8 cellular contexts compared by ENCODE assay signal in the genomic region with DNA sequence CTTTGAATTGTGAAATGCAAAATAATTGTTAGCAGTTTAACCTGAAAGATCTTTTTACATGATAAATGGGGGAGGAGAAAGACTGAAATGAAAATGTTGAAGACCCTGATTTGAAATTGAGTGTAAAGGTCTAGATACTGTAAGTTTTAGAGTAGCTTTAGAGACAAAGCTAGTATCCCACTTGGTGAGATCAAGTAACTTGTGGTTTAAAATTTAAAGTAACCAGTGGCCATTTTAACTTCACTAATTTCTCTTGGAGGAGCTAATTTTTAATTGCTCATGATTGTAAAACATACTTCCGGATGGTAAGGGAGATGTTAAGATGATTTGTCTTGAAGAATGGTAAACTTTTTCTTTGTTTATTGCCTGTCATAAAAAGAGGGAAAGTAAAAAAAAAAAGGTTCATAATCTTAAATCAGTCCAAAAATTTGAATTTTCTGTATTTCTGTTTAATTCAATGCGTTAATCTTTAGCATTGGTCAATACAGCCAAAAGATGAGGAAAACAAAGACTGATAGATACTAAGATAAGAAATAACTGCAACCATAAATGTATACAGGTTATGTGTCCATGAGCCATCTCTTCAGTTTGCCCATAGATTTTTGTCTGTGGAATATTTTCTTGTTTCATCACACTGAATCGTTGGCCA. TPM values are rescaled to one million over a fixed set of nuclear protein-coding genes. Genes with fewer than 3 reads are reported as not detected.
DNase-seq lines count a peak whose midpoint lies in the region; ATAC-seq, FAIRE-seq and TF ChIP-seq lines count a peak whose summit lies in the region.

No MANE protein-coding gene starts in this region.

- no peaks in the 10 kb centered on the region for H4K20me1 ChIP-seq in K562 (replicated peaks; ENCODE audit: control insufficient read depth, insufficient read depth, low read length)

- H3K27me3 ChIP-seq in K562 (ENCODE audit: control insufficient read depth in 2 of 2, insufficient read depth in 2 of 2, low read length in 2 of 2) (no peaks in the 10 kb centered on the region), vagina (no peaks in the 10 kb centered on the region)

- no peak for FAIRE-seq in K562 (lab: Jason Lieb, UNC)

- no peak for TF ChIP-seq EP300 in K562 (IDR thresholded peaks at IDR 0.05; ENCODE audit: low read length)

- TF ChIP-seq CTCF in K562 (IDR thresholded peaks at IDR 0.05 in 2 of 3, conservative IDR thresholded peaks at IDR 0.05 in 1 of 3; ENCODE audit: insufficient read depth in 2 of 3, low read depth in 1 of 3, low read length in 3 of 3) (no peak), vagina (IDR thresholded peaks at IDR 0.05) (no peak)

- H3K4me1 ChIP-seq in K562 (replicated peaks in 1 of 2; ENCODE audit: control insufficient read depth in 2 of 2, insufficient read depth in 2 of 2, low read length in 2 of 2) (peaks cover 0 to 19% of the 10 kb centered on the region in 2 experiments; a peak in 3 of 5 replicates), vagina (peaks cover 56% of the 10 kb centered on the region)

- BruUV-seq in K562 (replicated peaks; lab: Mats Ljungman, UMichigan), result no TSS peak

- intact Hi-C loops in K562 (cut with micrococcal nuclease) (no loop called here), vagina (cut with DNase I) (no loop called here)

- peaks cover 22% of the 10 kb centered on the region for H3K4me1 Mint-ChIP-seq in memory B cell

- peak overlapping the region; percentile 94 for H3K27ac ChIP-seq in KOPT-K1 (ENCODE audit: low read depth, low read length, poor library complexity, severe bottlenecking)
- peak overlapping the region; percentile 86; the same call in 2 of the 3 replicates for H3K27ac ChIP-seq in K562 (ENCODE audit: extremely low read depth, low read depth, low read length)
- peak overlapping the region; percentile 100 for H3K27ac ChIP-seq in vagina

- H3K9me3 ChIP-seq in KOPT-K1 (ENCODE audit: insufficient read depth, low read length, poor library complexity, severe bottlenecking), result no peaks in the 10 kb centered on the region
- no peaks in the 10 kb centered on the region for H3K9me3 ChIP-seq in K562 (replicated peaks; ENCODE audit: control insufficient read depth, insufficient read depth, low read depth, low read length)
- H3K9me3 ChIP-seq in vagina, result no peaks in the 10 kb centered on the region

- DNase-seq in CD1c-positive myeloid dendritic cell (ENCODE audit: extremely low spot score), result peak; percentile 54
- no peak for DNase-seq in K562 (ENCODE audit: extremely low read depth in 1 of 4, low spot score in 3 of 4)
- DNase-seq in memory B cell (ENCODE audit: low spot score in 2 of 2), result no peak
- no peak for DNase-seq in vagina (ENCODE audit: extremely low spot score in 2 of 2)

- peaks cover 17% of the 10 kb centered on the region for H3K36me3 Mint-ChIP-seq in memory B cell

- peak overlapping the region; percentile 87 for H3K4me2 ChIP-seq in K562 (ENCODE audit: insufficient read depth, low read length)

- H3K27me3 Mint-ChIP-seq in memory B cell, result no peaks in the 10 kb centered on the region

- WGBS in K562 (ENCODE audit: insufficient coverage, low coverage, missing lambda C conversion rate), result 3% methylated on average over 3 of the region's 3 CpGs

- CTCF ChIA-PET in K562 (lab: Yijun Ruan, JAX; ENCODE audit: low intra/inter-chr PET ratio), result no interaction called here

- H3K4me3 ChIP-seq in K562 (peak overlapping the region; percentile 91), vagina (peak overlapping the region; percentile 80 to 95)

- H3K36me3 ChIP-seq in KOPT-K1 (ENCODE audit: insufficient read depth, low read length) (peaks cover 50% of the 10 kb centered on the region), K562 (ENCODE audit: control insufficient read depth, insufficient read depth, low read length) (peaks cover 62% of the 10 kb centered on the region), vagina (peaks cover 0 to 10% of the 10 kb centered on the region in 2 donors)

- TF ChIP-seq POLR2A in K562 (conservative IDR thresholded peaks at IDR 0.05) (no peak), vagina (IDR thresholded peaks at IDR 0.05) (no peak)

- H3K27ac Mint-ChIP-seq in memory B cell, result peak overlapping the region; percentile 91

- H3K79me2 ChIP-seq in K562 (ENCODE audit: control insufficient read depth, insufficient read depth, low read length), result peaks cover 88% of the 10 kb centered on the region

- peak overlapping the region in 1 of 2 experiments; percentile 94; a peak in 3 of 4 replicates for H3K9ac ChIP-seq in K562 (ENCODE audit: insufficient read depth in 1 of 2, low read depth in 2 of 2, low read length in 2 of 2)

- H3K9me3 Mint-ChIP-seq in memory B cell, result no peaks in the 10 kb centered on the region

- peak overlapping the region; percentile 97 for H3K4me3 Mint-ChIP-seq in memory B cell

- TF ChIP-seq RAD21 in K562 (CRISPR knock-in tag; conservative IDR thresholded peaks at IDR 0.05 in 1 of 2, IDR thresholded peaks at IDR 0.05 in 1 of 2), result no peak

- ATAC-seq in K562 (no peak), memory B cell (ENCODE audit: low read depth) (no peak), HG03097 (IDR thresholded peaks at IDR 0.05; ENCODE audit: low FRiP score, unreplicated experiment) (no peak), HG02852 (IDR thresholded peaks at IDR 0.05; ENCODE audit: unreplicated experiment) (no peak), GM19324 (IDR thresholded peaks at IDR 0.05; ENCODE audit: low FRiP score, unreplicated experiment) (no peak)

- in situ Hi-C loops in K562 (cut with MboI), result loop anchor here (5.0 kb wide), 1 partner anchor 73 kb away; no protein-coding TSS in a partner anchor

- no peaks in the 10 kb centered on the region for H3K9me1 ChIP-seq in K562 (ENCODE audit: control insufficient read depth, insufficient read depth, low read length)

- POLR2A ChIA-PET in K562 (lab: Yijun Ruan, JAX), result interaction anchor here (0.8 to 9.6 kb wide), 7 partner anchors 10 to 81 kb away, joined by 3 to 110 read pairs (median 3); partner anchors contain the start of gene CHD2

- no peak overlapping the region for H2AFZ ChIP-seq in K562 (ENCODE audit: low read depth, low read length)

TF ChIP-seq in K562, 482 proteins besides CTCF, POLR2A, EP300 and RAD21 (continues in another document):
- no peak for TF ChIP-seq FOXM1 (IDR thresholded peaks at IDR 0.05; ENCODE audit: low read depth)
- no peak for TF ChIP-seq FOXM1 (CRISPR knock-in tag; IDR thresholded peaks at IDR 0.05; ENCODE audit: low read depth)
- TF ChIP-seq MBD2 (IDR thresholded peaks at IDR 0.05; ENCODE audit: borderline replicate concordance, low read depth), result no peak
- peak; percentile 15 for TF ChIP-seq TAF9B (IDR thresholded peaks at IDR 0.05; ENCODE audit: partially characterized antibody)
- no peak for TF ChIP-seq HCFC1 (IDR thresholded peaks at IDR 0.05; ENCODE audit: low read depth, low read length)
- TF ChIP-seq, protein P1, sequence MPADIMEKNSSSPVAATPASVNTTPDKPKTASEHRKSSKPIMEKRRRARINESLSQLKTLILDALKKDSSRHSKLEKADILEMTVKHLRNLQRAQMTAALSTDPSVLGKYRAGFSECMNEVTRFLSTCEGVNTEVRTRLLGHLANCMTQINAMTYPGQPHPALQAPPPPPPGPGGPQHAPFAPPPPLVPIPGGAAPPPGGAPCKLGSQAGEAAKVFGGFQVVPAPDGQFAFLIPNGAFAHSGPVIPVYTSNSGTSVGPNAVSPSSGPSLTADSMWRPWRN (IDR thresholded peaks at IDR 0.05; ENCODE audit: low read depth), result no peak
- TF ChIP-seq TRIM28 (IDR thresholded peaks at IDR 0.05), result no peak
- peak; percentile 39; the same call in 1 of the 2 replicates for TF ChIP-seq BACH1 (tag; IDR thresholded peaks at IDR 0.05)
- TF ChIP-seq, protein P2, sequence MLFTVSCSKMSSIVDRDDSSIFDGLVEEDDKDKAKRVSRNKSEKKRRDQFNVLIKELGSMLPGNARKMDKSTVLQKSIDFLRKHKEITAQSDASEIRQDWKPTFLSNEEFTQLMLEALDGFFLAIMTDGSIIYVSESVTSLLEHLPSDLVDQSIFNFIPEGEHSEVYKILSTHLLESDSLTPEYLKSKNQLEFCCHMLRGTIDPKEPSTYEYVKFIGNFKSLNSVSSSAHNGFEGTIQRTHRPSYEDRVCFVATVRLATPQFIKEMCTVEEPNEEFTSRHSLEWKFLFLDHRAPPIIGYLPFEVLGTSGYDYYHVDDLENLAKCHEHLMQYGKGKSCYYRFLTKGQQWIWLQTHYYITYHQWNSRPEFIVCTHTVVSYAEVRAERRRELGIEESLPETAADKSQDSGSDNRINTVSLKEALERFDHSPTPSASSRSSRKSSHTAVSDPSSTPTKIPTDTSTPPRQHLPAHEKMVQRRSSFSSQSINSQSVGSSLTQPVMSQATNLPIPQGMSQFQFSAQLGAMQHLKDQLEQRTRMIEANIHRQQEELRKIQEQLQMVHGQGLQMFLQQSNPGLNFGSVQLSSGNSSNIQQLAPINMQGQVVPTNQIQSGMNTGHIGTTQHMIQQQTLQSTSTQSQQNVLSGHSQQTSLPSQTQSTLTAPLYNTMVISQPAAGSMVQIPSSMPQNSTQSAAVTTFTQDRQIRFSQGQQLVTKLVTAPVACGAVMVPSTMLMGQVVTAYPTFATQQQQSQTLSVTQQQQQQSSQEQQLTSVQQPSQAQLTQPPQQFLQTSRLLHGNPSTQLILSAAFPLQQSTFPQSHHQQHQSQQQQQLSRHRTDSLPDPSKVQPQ (CRISPR knock-in tag; IDR thresholded peaks at IDR 0.05; ENCODE audit: borderline replicate concordance), result no peak
- TF ChIP-seq FOXA1 (IDR thresholded peaks at IDR 0.05; ENCODE audit: borderline replicate concordance), result no peak
- TF ChIP-seq HNRNPK (IDR thresholded peaks at IDR 0.05; ENCODE audit: low read depth, low read length, poor library complexity, severe bottlenecking), result no peak

RNA-seq across cellular contexts. Expression of gene CHD2, which starts 15.2 kb away (rescaled TPM):
- total RNA-seq in K562 (2011; cell fraction: chromatin; rRNA removed; ENCODE audit: low replicate concordance), result 221 and 585 TPM in 2 replicates
- 101 and 147 TPM in 2 replicates for total RNA-seq in K562 (2011; cell fraction: nucleolus; rRNA removed)
- total RNA-seq in K562 (2011; cell fraction: nucleoplasm; rRNA removed), result 282 and 390 TPM in 2 replicates
- total RNA-seq in K562 (2014; rRNA removed) (38.9 and 47.3 TPM in 2 replicates), K562 (2014; rRNA removed; fragmentation: Illumina TruSeq; extraction: Trizol) (59.0 and 66.0 TPM in 2 replicates), K562 (2015; rRNA removed; fragmentation: Illumina TruSeq; extraction: Trizol) (45.5 and 49.7 TPM in 2 replicates), K562 (2021) (57.8 and 61.9 TPM in 2 replicates), vagina (100 TPM)
- polyA plus RNA-seq in K562 (2011; rRNA removed) (56.2 and 63.4 TPM in 2 replicates), K562 (2014; fragmentation: Illumina TruSeq; extraction: Trizol) (57.6 and 70.8 TPM in 2 replicates), K562 (2014; fragmentation: Nextera tagmentation; extraction: Ambion mirVana) (10 to 100 TPM; 50.0 to 53.6 TPM), K562 (2014; rRNA removed) (55.3 and 61.3 TPM in 2 replicates)
- 32.8 and 58.4 TPM in 2 replicates for polyA plus RNA-seq in K562 (2011; cell fraction: cytosol; rRNA removed)
- polyA plus RNA-seq in K562 (2011; cell fraction: nucleus; rRNA removed), result 192 and 194 TPM in 2 replicates
- 33.7 and 57.7 TPM in 2 replicates for polyA plus RNA-seq in K562 (2012)
- polyA minus RNA-seq in K562 (2011; rRNA and poly(A)+ RNA removed), result 167 and 232 TPM in 2 replicates
- 39.1 and 51.9 TPM in 2 replicates for polyA minus RNA-seq in K562 (2011; cell fraction: cytosol; rRNA and poly(A)+ RNA removed)
- polyA minus RNA-seq in K562 (2011; cell fraction: nucleus; rRNA and poly(A)+ RNA removed), result 209 and 435 TPM in 2 replicates
